In genomic region chr9:130256644-130257043, GRCh38 we compare ENCODE assay signal across 6 cellular contexts.
"Had no signal": no experiment of that assay in that cellular context is flagged by ENCODE, and none has a peak within 500 bp of the region (broad histone marks: within the 10 kb centered on the region; RNA-seq: fewer than 3 reads in every experiment).

No MANE protein-coding gene starts in this region.

- H3K4me3 Mint-ChIP-seq: GM23338, H9, IgD-negative memory B cell had no signal

- ATAC-seq: GM23338, HepG2 had no signal

- H3K36me3 Mint-ChIP-seq: IgD-negative memory B cell had no signal

- H3K4me1 Mint-ChIP-seq: IgD-negative memory B cell had no signal

- H3K27ac Mint-ChIP-seq: GM23338, H9, IgD-negative memory B cell had no signal

- DNase-seq: H9, HCEC 1CT, KG1 had no signal
